11 cellular contexts compared by ENCODE assay signal in the genomic region with DNA sequence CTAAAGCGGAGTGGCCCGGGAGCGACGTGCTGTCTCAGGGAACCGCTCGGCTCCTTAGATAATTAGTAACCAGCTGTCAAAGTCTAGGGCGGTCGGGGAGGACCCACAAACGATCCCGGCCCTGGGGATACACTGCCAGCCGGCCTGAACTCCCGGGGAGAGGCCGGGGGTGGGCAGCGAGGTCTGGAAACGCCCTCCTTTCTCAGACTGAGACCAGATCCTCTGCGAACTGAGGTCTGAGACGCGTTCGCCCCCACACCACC. TPM values are rescaled to one million over a fixed set of nuclear protein-coding genes. Genes with fewer than 3 reads are reported as not detected.
A peak's percentile ranks its signal among the peaks of the same experiment; 100 is the strongest.
DNase-seq lines count a peak whose midpoint lies in the region; ATAC-seq and TF ChIP-seq lines count a peak whose summit lies in the region.
"Had no signal": no experiment of that assay in that cellular context is flagged by ENCODE, and none has a peak within 500 bp of the region (broad histone marks: within the 10 kb centered on the region; RNA-seq: fewer than 3 reads in every experiment).

No MANE protein-coding gene starts in this region.

- intact Hi-C loops in heart right ventricle (cut with DNase I), result no loop called here

- H3K9me3 ChIP-seq in HUES64 (ENCODE audit: insufficient read depth, low read depth, low read length) (no peaks in the 10 kb centered on the region), heart right ventricle (no peaks in the 10 kb centered on the region)
- H3K9me3 ChIP-seq: neutrophil, uterus had no signal

- H3K4me1 ChIP-seq in HUES64 (ENCODE audit: insufficient read depth, low read length) (peaks cover 13% of the 10 kb centered on the region), heart right ventricle (peaks cover 8 to 42% (median 32%) of the 10 kb centered on the region in 9 donors)

- peaks cover 20% of the 10 kb centered on the region for H3K36me3 Mint-ChIP-seq in progenitor cell of endocrine pancreas (ENCODE audit: insufficient read depth)

- H3K4me1 Mint-ChIP-seq in progenitor cell of endocrine pancreas (ENCODE audit: low read depth), result peaks cover 43% of the 10 kb centered on the region

- no peaks in the 10 kb centered on the region for H3K36me3 ChIP-seq in HUES64 (ENCODE audit: insufficient read depth, low read length)
- no peaks in the 10 kb centered on the region for H3K36me3 ChIP-seq in heart right ventricle
- H3K36me3 ChIP-seq: brain microvascular endothelial cell, neutrophil, uterus had no signal

- no peaks in the 10 kb centered on the region for H3K9me3 Mint-ChIP-seq in progenitor cell of endocrine pancreas (ENCODE audit: low read depth)

- no peak for TF ChIP-seq CTCF in GM13976 (IDR thresholded peaks at IDR 0.05; ENCODE audit: borderline replicate concordance, control extremely low read depth, extremely low read depth, insufficient read depth, missing control alignments)
- TF ChIP-seq CTCF in heart right ventricle (IDR thresholded peaks at IDR 0.05), result no peak
- TF ChIP-seq CTCF in progenitor cell of endocrine pancreas (IDR thresholded peaks at IDR 0.05; ENCODE audit: unreplicated experiment), result no peak

- under 1% methylated on average over 19 of the region's 19 CpGs for WGBS in HUES64
- 1 to 2% methylated on average over 19 of the region's 19 CpGs for WGBS in heart right ventricle, 2 donors

- in situ Hi-C loops in GM13976 (cut with MboI; ENCODE audit: low sequenced_read_pairs, unreplicated experiment), result no loop called here

- DNase-seq in GM13976 (ENCODE audit: low spot score) (peak; percentile 61), heart right ventricle (no peak), progenitor cell of endocrine pancreas (ENCODE audit: low spot score, unreplicated experiment) (peak; percentile 36), A172 (ENCODE audit: low spot score) (no peak), foreskin melanocyte (no peak), T1000 (lab: John Stamatoyannopoulos, UW) (no peak)
- DNase-seq: brain microvascular endothelial cell, uterus had no signal

- H3K9ac ChIP-seq in HUES64 (ENCODE audit: low read depth, low read length), result no peak overlapping the region

- ATAC-seq in heart right ventricle, result peak in 2 of 8 donors; percentile 21 to 50

- H3K27ac ChIP-seq in HUES64 (ENCODE audit: low read depth, low read length), result no peak overlapping the region
- H3K27ac ChIP-seq in heart right ventricle, result no peak overlapping the region
- H3K27ac ChIP-seq: brain microvascular endothelial cell, neutrophil, uterus had no signal

- H3K27me3 Mint-ChIP-seq in progenitor cell of endocrine pancreas, result no peaks in the 10 kb centered on the region

- H3K27me3 ChIP-seq in HUES64 (ENCODE audit: insufficient read depth, low read length), result peaks cover 100% of the 10 kb centered on the region
- peaks cover 36 to 100% (median 99%) of the 10 kb centered on the region in 7 donors for H3K27me3 ChIP-seq in heart right ventricle

- H3K4me3 Mint-ChIP-seq in progenitor cell of endocrine pancreas (ENCODE audit: low read depth), result peak overlapping the region; percentile 97

- peak overlapping the region; percentile 98 for H3K27ac Mint-ChIP-seq in progenitor cell of endocrine pancreas

- H3K4me3 ChIP-seq in HUES64 (ENCODE audit: low read length) (peak overlapping the region; percentile 50), heart right ventricle (peak overlapping the region in 8 of 10 donors; percentile 19 to 52 (median 35))

RNA-seq across cellular contexts. Expression of a gene that starts 1.3 kb away (rescaled TPM):
- polyA plus RNA-seq in HUES64 (2013, experiment 1 of 2), result 0.70 TPM
- 0.89 TPM for polyA plus RNA-seq in HUES64 (2013, experiment 2 of 2)
- total RNA-seq in heart right ventricle (not detected), progenitor cell of endocrine pancreas (96.9 and 99.1 TPM in 2 replicates)
- not detected for polyA plus RNA-seq in heart right ventricle
- not detected in 2 replicates for total RNA-seq in A172 (2014; rRNA removed; shearing (Covaris generic))
- total RNA-seq: SK-MEL-5 had no signal

Comparison
In these comparisons a context has a peak if more than half of its experiments do, and no peak if none do; other contexts are left out.
1. DNase-seq: peak in GM13976 (single experiment) and progenitor cell of endocrine pancreas (single experiment); none in heart right ventricle (0 of 2), A172 (single experiment), foreskin melanocyte (single experiment) and T1000 (single experiment).
2. RNA of a gene that starts 1.3 kb away (total RNA-seq): 96.9 to 99.1 TPM in progenitor cell of endocrine pancreas; not detected in heart right ventricle and not detected in A172; every median in the first group is over 10 times any median in the second.